19 cellular contexts compared by ENCODE assay signal in genomic region chr1:1264026-1264425, GRCh38. TPM values are rescaled to one million over a fixed set of nuclear protein-coding genes. Genes with fewer than 3 reads are reported as not detected.
DNase-seq lines count a peak whose midpoint lies in the region; ATAC-seq, FAIRE-seq and TF ChIP-seq lines count a peak whose summit lies in the region.
"Had no signal": no experiment of that assay in that cellular context is flagged by ENCODE, and none has a peak within 500 bp of the region (broad histone marks: within the 10 kb centered on the region; RNA-seq: fewer than 3 reads in every experiment).

No MANE protein-coding gene starts in this region.

- TF ChIP-seq CTCF in WI38 (IDR thresholded peaks at IDR 0.05; ENCODE audit: low read depth, low read length) (no peak), keratinocyte (optimal IDR thresholded peaks at IDR 0.05 in 1 of 3, IDR thresholded peaks at IDR 0.05 in 1 of 3, conservative IDR thresholded peaks at IDR 0.05 in 1 of 3; ENCODE audit: extremely low read depth in 1 of 3, insufficient read depth in 2 of 3, low read length in 3 of 3) (no peak), smooth muscle cell (IDR thresholded peaks at IDR 0.05; ENCODE audit: borderline replicate concordance, insufficient read depth, poor library complexity, severe bottlenecking) (no peak)

- ATAC-seq in GM18517 (IDR thresholded peaks at IDR 0.05; ENCODE audit: unreplicated experiment) (no peak), GM18498 (IDR thresholded peaks at IDR 0.05; ENCODE audit: unreplicated experiment) (no peak)
- no peak for ATAC-seq in activated CD4-positive, CD25-positive, alpha-beta regulatory T cell treated with anti-CD3 and anti-CD28 coated beads, Interleukin-2, amount 50 U/mL, for 24 hours
- ATAC-seq: CD8-positive, alpha-beta T cell had no signal

- peaks cover 11% of the 10 kb centered on the region for H3K4me1 ChIP-seq in keratinocyte (ENCODE audit: control insufficient read depth, extremely low read depth, insufficient read depth, low read length)
- H3K4me1 ChIP-seq in smooth muscle cell (ENCODE audit: low read depth) = no peaks in the 10 kb centered on the region
- H3K4me1 ChIP-seq: BE2C, Peyer's patch had no signal

- H2AFZ ChIP-seq in keratinocyte (ENCODE audit: control insufficient read depth, low read length) = no peak overlapping the region
- H2AFZ ChIP-seq in smooth muscle cell (ENCODE audit: low read depth) = no peak overlapping the region

- H3K79me2 ChIP-seq in keratinocyte (ENCODE audit: control insufficient read depth, insufficient read depth, low read length) = peaks cover 34% of the 10 kb centered on the region
- H3K79me2 ChIP-seq in smooth muscle cell (ENCODE audit: low read depth) = peaks cover 56% of the 10 kb centered on the region

- H3K27ac ChIP-seq in keratinocyte (ENCODE audit: control insufficient read depth, insufficient read depth, low read length) (peak overlapping the region; percentile 20), smooth muscle cell (ENCODE audit: low read depth) (peak overlapping the region; percentile 95)
- H3K27ac ChIP-seq: KMS-11, Peyer's patch had no signal

- DNase-seq in LHCN-M2 (ENCODE audit: low read depth) = peak; percentile 38
- DNase-seq in keratinocyte (ENCODE audit: low read depth, low spot score) = no peak
- DNase-seq in smooth muscle cell (lab: John Stamatoyannopoulos, UW; ENCODE audit: unreplicated experiment) = no peak
- DNase-seq: BE2C; CD8-positive, alpha-beta T cell; DMS79 treated with DMSO at 0.1 percent for 48 hours; GOT3; MG63; NCI-H1092; NCI-H2081 treated with DMSO at 0.1 percent for 48 hours; NCI-H510A treated with DMSO at 0.1 percent for 48 hours; NCI-H82; Peyer's patch; SHP77 treated with DMSO at 0.1 percent for 48 hours had no signal

- WGBS in smooth muscle cell (ENCODE audit: low lambda C conversion rate) = 76% methylated on average over 9 of the region's 9 CpGs

- no peak for FAIRE-seq in keratinocyte (lab: Jason Lieb, UNC)

- H3F3A ChIP-seq in smooth muscle cell (ENCODE audit: low read depth) = peaks cover 8% of the 10 kb centered on the region

- H3K9ac ChIP-seq in keratinocyte (ENCODE audit: control insufficient read depth, extremely low read depth, insufficient read depth, low read length) (peak overlapping the region; percentile 22), smooth muscle cell (ENCODE audit: low read depth) (peak overlapping the region; percentile 56)
- H3K9ac ChIP-seq: KMS-11 had no signal

- no peak overlapping the region for H3K4me2 ChIP-seq in keratinocyte (ENCODE audit: control insufficient read depth, extremely low read depth, insufficient read depth, low read depth, low read length)
- H3K4me2 ChIP-seq in smooth muscle cell = peak overlapping the region; percentile 27
- H3K4me2 ChIP-seq: KMS-11 had no signal

- H3K36me3 ChIP-seq in keratinocyte (ENCODE audit: control insufficient read depth in 2 of 2, extremely low read depth in 1 of 2, insufficient read depth in 2 of 2, low read length in 2 of 2) (peaks cover 39 to 40% of the 10 kb centered on the region in 2 experiments), smooth muscle cell (ENCODE audit: low read depth) (no peaks in the 10 kb centered on the region)

- H3K9me3 ChIP-seq in keratinocyte (ENCODE audit: control insufficient read depth, low read depth, low read length) = no peaks in the 10 kb centered on the region
- H3K9me3 ChIP-seq in smooth muscle cell (replicated peaks; ENCODE audit: low read depth) = no peaks in the 10 kb centered on the region
- H3K9me3 ChIP-seq: BE2C, MG63, Peyer's patch had no signal

- H4K20me1 ChIP-seq in keratinocyte (ENCODE audit: control insufficient read depth, extremely low read depth, insufficient read depth, low read length) = peaks cover 15% of the 10 kb centered on the region
- H4K20me1 ChIP-seq in smooth muscle cell (ENCODE audit: low read depth) = peaks cover 68% of the 10 kb centered on the region

- peak overlapping the region; percentile 1 for H3K4me3 ChIP-seq in WI38 (ENCODE audit: low read depth, low read length)
- no peak overlapping the region for H3K4me3 ChIP-seq in keratinocyte (ENCODE audit: control insufficient read depth in 2 of 3, extremely low read depth in 1 of 3, insufficient read depth in 2 of 3, low read depth in 1 of 3, low read length in 3 of 3)
- H3K4me3 ChIP-seq in smooth muscle cell = no peak overlapping the region
- H3K4me3 ChIP-seq: MG63, Peyer's patch had no signal

- dilution Hi-C loops in keratinocyte (cut with MboI; ENCODE audit: extremely low pct_ligation_motif_present, low sequenced_read_pairs) = no loop called here

- no peaks in the 10 kb centered on the region for H3K9me1 ChIP-seq in keratinocyte (ENCODE audit: control insufficient read depth, extremely low read depth, insufficient read depth, low read length)

- H3K27me3 ChIP-seq in keratinocyte (ENCODE audit: control insufficient read depth, extremely low read depth, insufficient read depth, low read length) (no peaks in the 10 kb centered on the region), smooth muscle cell (ENCODE audit: low read depth) (no peaks in the 10 kb centered on the region)
- H3K27me3 ChIP-seq: BE2C, MG63, Peyer's patch had no signal

RNA-seq across cellular contexts. Expression of gene UBE2J2, which starts 9.6 kb away (rescaled TPM):
- total RNA-seq in LHCN-M2 (2014; rRNA removed) (57.4 and 62.3 TPM in 2 replicates), smooth muscle cell (20.5 and 30.2 TPM in 2 replicates)
- polyA plus RNA-seq in LHCN-M2 (2012) = 45.4 TPM
- polyA plus RNA-seq in keratinocyte (18.2 to 37.3 TPM (median 27.0 TPM) in 3 replicates), smooth muscle cell (72.9 and 84.0 TPM in 2 replicates)
- 56.0 TPM for polyA plus RNA-seq in keratinocyte (2011; ENCODE audit: low read depth)
- polyA plus RNA-seq in keratinocyte (2011; cell fraction: cytosol; rRNA removed) = 30.3 and 35.2 TPM in 2 replicates
- polyA plus RNA-seq in keratinocyte (2011; cell fraction: nucleus; rRNA removed) = 31.1 and 36.6 TPM in 2 replicates
- 35.9 and 38.4 TPM in 2 replicates for polyA plus RNA-seq in keratinocyte (2012; ENCODE audit: low replicate concordance)
- polyA minus RNA-seq in keratinocyte = 4.7 to 17.3 TPM (median 10.2 TPM) in 3 replicates
- 30.3 TPM for polyA minus RNA-seq in keratinocyte (2011; cell fraction: cytosol; rRNA and poly(A)+ RNA removed)
- 13.8 and 16.6 TPM in 2 replicates for polyA minus RNA-seq in keratinocyte (2011; cell fraction: nucleus; rRNA and poly(A)+ RNA removed)

RNA-seq across cellular contexts. Expression of gene SCNN1D, which starts 16.2 kb away (rescaled TPM):
- total RNA-seq in LHCN-M2 (2014; rRNA removed) = 1.5 and 4.1 TPM in 2 replicates
- 0.95 TPM for polyA plus RNA-seq in LHCN-M2 (2012)
- 0.08 to 0.32 TPM (median 0.16 TPM) in 3 replicates for polyA plus RNA-seq in keratinocyte
- polyA plus RNA-seq in keratinocyte (2011; ENCODE audit: low read depth) = 0.16 TPM
- polyA plus RNA-seq in keratinocyte (2011; cell fraction: cytosol; rRNA removed) = 0.04 and 0.05 TPM in 2 replicates
- 0.94 and 1.3 TPM in 2 replicates for polyA plus RNA-seq in keratinocyte (2011; cell fraction: nucleus; rRNA removed)
- polyA plus RNA-seq in keratinocyte (2012; ENCODE audit: low replicate concordance) = 0.44 and 0.93 TPM in 2 replicates
- polyA minus RNA-seq in keratinocyte = not detected in 3 replicates
- not detected for polyA minus RNA-seq in keratinocyte (2011; cell fraction: cytosol; rRNA and poly(A)+ RNA removed)
- polyA minus RNA-seq in keratinocyte (2011; cell fraction: nucleus; rRNA and poly(A)+ RNA removed) = 0.32 and 0.39 TPM in 2 replicates
- total RNA-seq in smooth muscle cell = 2.0 and 6.7 TPM in 2 replicates
- 5.0 and 6.9 TPM in 2 replicates for polyA plus RNA-seq in smooth muscle cell

RNA-seq across cellular contexts. Expression of gene C1QTNF12, which starts 17.5 kb away (rescaled TPM):
- total RNA-seq in LHCN-M2 (2014; rRNA removed) = 0.57 TPM in 1 of 2 replicates, not detected in the other
- 0.90 TPM for polyA plus RNA-seq in LHCN-M2 (2012)
- 0.15 to 0.46 TPM (median 0.18 TPM) in 3 replicates for polyA plus RNA-seq in keratinocyte
- not detected for polyA plus RNA-seq in keratinocyte (2011; ENCODE audit: low read depth)
- 0.14 TPM in 1 of 2 replicates, not detected in the other for polyA plus RNA-seq in keratinocyte (2011; cell fraction: cytosol; rRNA removed)
- 1.1 and 1.2 TPM in 2 replicates for polyA plus RNA-seq in keratinocyte (2011; cell fraction: nucleus; rRNA removed)
- 0.26 and 1.9 TPM in 2 replicates for polyA plus RNA-seq in keratinocyte (2012; ENCODE audit: low replicate concordance)
- polyA minus RNA-seq in keratinocyte = not detected in 3 replicates
- polyA minus RNA-seq in keratinocyte (2011; cell fraction: cytosol; rRNA and poly(A)+ RNA removed) = not detected
- not detected in 2 replicates for polyA minus RNA-seq in keratinocyte (2011; cell fraction: nucleus; rRNA and poly(A)+ RNA removed)
- total RNA-seq in smooth muscle cell = 1.8 and 1.9 TPM in 2 replicates
- 5.4 and 12.3 TPM in 2 replicates for polyA plus RNA-seq in smooth muscle cell

RNA-seq across cellular contexts. Expression of gene B3GALT6, which starts 32.0 kb away (rescaled TPM):
- total RNA-seq in LHCN-M2 (2014; rRNA removed) = 58.0 and 58.3 TPM in 2 replicates
- 24.3 TPM for polyA plus RNA-seq in LHCN-M2 (2012)
- polyA plus RNA-seq in keratinocyte = 6.8 to 9.5 TPM (median 7.8 TPM) in 3 replicates
- 1.5 TPM for polyA plus RNA-seq in keratinocyte (2011; ENCODE audit: low read depth)
- polyA plus RNA-seq in keratinocyte (2011; cell fraction: cytosol; rRNA removed) = 4.8 and 9.2 TPM in 2 replicates
- 10.3 and 10.8 TPM in 2 replicates for polyA plus RNA-seq in keratinocyte (2011; cell fraction: nucleus; rRNA removed)
- polyA plus RNA-seq in keratinocyte (2012; ENCODE audit: low replicate concordance) = 7.0 and 11.0 TPM in 2 replicates
- polyA minus RNA-seq in keratinocyte = 2.8 to 3.5 TPM (median 2.8 TPM) in 3 replicates
- 9.2 TPM for polyA minus RNA-seq in keratinocyte (2011; cell fraction: cytosol; rRNA and poly(A)+ RNA removed)
- 7.2 and 7.4 TPM in 2 replicates for polyA minus RNA-seq in keratinocyte (2011; cell fraction: nucleus; rRNA and poly(A)+ RNA removed)
- total RNA-seq in smooth muscle cell = 12.9 and 15.0 TPM in 2 replicates
- 33.2 and 39.3 TPM in 2 replicates for polyA plus RNA-seq in smooth muscle cell

RNA-seq across cellular contexts. Expression of gene SDF4, which starts 32.2 kb away (rescaled TPM):
- total RNA-seq in LHCN-M2 (2014; rRNA removed) = 142 and 150 TPM in 2 replicates
- 135 TPM for polyA plus RNA-seq in LHCN-M2 (2012)
- polyA plus RNA-seq in keratinocyte = 63.5 to 103 TPM (median 66.3 TPM) in 3 replicates
- polyA plus RNA-seq in keratinocyte (2011; ENCODE audit: low read depth) = 139 TPM
- 50.4 and 107 TPM in 2 replicates for polyA plus RNA-seq in keratinocyte (2011; cell fraction: cytosol; rRNA removed)
- polyA plus RNA-seq in keratinocyte (2011; cell fraction: nucleus; rRNA removed) = 118 and 153 TPM in 2 replicates
- polyA plus RNA-seq in keratinocyte (2012; ENCODE audit: low replicate concordance) = 74.7 and 112 TPM in 2 replicates
- polyA minus RNA-seq in keratinocyte = 25.3 to 111 TPM (median 27.8 TPM) in 3 replicates
- polyA minus RNA-seq in keratinocyte (2011; cell fraction: cytosol; rRNA and poly(A)+ RNA removed) = 104 TPM
- 91.0 and 91.9 TPM in 2 replicates for polyA minus RNA-seq in keratinocyte (2011; cell fraction: nucleus; rRNA and poly(A)+ RNA removed)
- total RNA-seq in smooth muscle cell = 75.0 and 94.9 TPM in 2 replicates
- 263 TPM in 2 replicates for polyA plus RNA-seq in smooth muscle cell
